ENCODE assay signal across 8 cellular contexts in the genomic region with DNA sequence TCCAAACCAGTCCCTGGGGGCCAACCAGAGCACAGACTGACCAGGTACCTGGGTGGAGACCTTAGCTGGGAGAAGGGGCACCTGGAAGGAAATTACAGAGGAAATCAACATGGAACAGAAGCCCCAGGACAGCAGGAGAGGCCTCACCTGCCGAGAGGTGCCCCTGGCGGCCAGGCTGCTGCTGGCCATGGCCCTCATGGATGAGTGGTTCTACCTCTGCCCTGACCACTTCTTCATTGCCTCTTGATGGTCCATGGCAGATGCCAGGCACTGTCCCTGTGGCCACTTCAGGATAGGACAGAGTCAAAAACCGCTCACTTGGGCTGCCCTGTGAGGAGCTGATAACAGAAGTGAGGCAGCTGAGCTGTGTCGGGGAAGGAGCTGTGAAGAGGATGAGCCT.
"Had no signal": no experiment of that assay in that cellular context is flagged by ENCODE, and none has a peak within 500 bp of the region (broad histone marks: within the 10 kb centered on the region; RNA-seq: fewer than 3 reads in every experiment).

No MANE protein-coding gene starts in this region.

- DNase-seq: GM23248, GOT3, H9, HCEC 1CT, KBM-7 had no signal

- H3K9ac ChIP-seq: GM23248 had no signal

- H3K27ac ChIP-seq: GM23248, HL-60 had no signal

- H3K4me3 ChIP-seq: GM23248 had no signal

- ATAC-seq: HepG2 had no signal

- H2AFZ ChIP-seq: GM23248 had no signal

- FAIRE-seq: H54, HepG2 had no signal
